ENCODE assay signal across 14 cellular contexts in genomic region chr20:46979603-46980241, GRCh38.
A peak's percentile ranks its signal among the peaks of the same experiment; 100 is the strongest.
DNase-seq lines count a peak whose midpoint lies in the region; ATAC-seq and TF ChIP-seq lines count a peak whose summit lies in the region.
"Had no signal": no experiment of that assay in that cellular context is flagged by ENCODE, and none has a peak within 500 bp of the region (broad histone marks: within the 10 kb centered on the region; RNA-seq: fewer than 3 reads in every experiment).

No MANE protein-coding gene starts in this region.

- H3K9me2 ChIP-seq in OCI-LY7 (ENCODE audit: insufficient read depth, low read length), result no peaks in the 10 kb centered on the region

- H3K4me3 Mint-ChIP-seq in activated T-cell treated with anti-CD3 and anti-CD28 coated beads, Interleukin-2, amount 50 U/mL, for 24 hours, result no peak overlapping the region
- no peak overlapping the region for H3K4me3 Mint-ChIP-seq in stimulated activated effector memory CD8-positive, alpha-beta T cell treated with anti-CD3 and anti-CD28 coated beads, Interleukin-12 subunit alpha, Interleukin-12 subunit beta, amount 100 ng/mL, for 72 hours
- H3K4me3 Mint-ChIP-seq: memory B cell had no signal

- peaks cover 7% of the 10 kb centered on the region for H3K4me1 Mint-ChIP-seq in activated T-cell treated with anti-CD3 and anti-CD28 coated beads, Interleukin-2, amount 50 U/mL, for 24 hours (ENCODE audit: low read depth)
- no peaks in the 10 kb centered on the region for H3K4me1 Mint-ChIP-seq in stimulated activated effector memory CD8-positive, alpha-beta T cell treated with anti-CD3 and anti-CD28 coated beads, Interleukin-12 subunit alpha, Interleukin-12 subunit beta, amount 100 ng/mL, for 72 hours
- H3K4me1 Mint-ChIP-seq: memory B cell had no signal

- peaks cover 21% of the 10 kb centered on the region for H3K4me1 ChIP-seq in OCI-LY7 (ENCODE audit: insufficient read depth, low read length, poor library complexity, severe bottlenecking)

- DNase-seq in activated T-cell treated with anti-CD3 and anti-CD28 coated beads, Interleukin-2, amount 50 U/mL, for 24 hours, result no peak
- DNase-seq in activated T-cell treated with anti-CD3 and anti-CD28 coated beads, Interleukin-2, amount 50 U/mL, for 1 hour, result no peak
- DNase-seq in OCI-LY7 (ENCODE audit: low spot score), result peak; percentile 70
- DNase-seq in epithelial cell of esophagus (ENCODE audit: low read depth), result peak; percentile 32
- DNase-seq in stimulated activated effector memory CD8-positive, alpha-beta T cell treated with anti-CD3 and anti-CD28 coated beads, Interleukin-12 subunit alpha, Interleukin-12 subunit beta, amount 100 ng/mL, for 72 hours (ENCODE audit: low spot score in 2 of 2), result no peak
- DNase-seq in KG1 (lab: John Stamatoyannopoulos, UW), result no peak
- DNase-seq in 8988T, result no peak
- DNase-seq in Ammon's horn (ENCODE audit: low spot score), result no peak
- DNase-seq: amygdala; NCI-H1092; stimulated activated CD8-positive, alpha-beta memory T cell treated with anti-CD3 and anti-CD28 coated beads, Interleukin-4, amount 100 ng/mL, for 48 hours; T1000 had no signal

- H4K20me1 ChIP-seq in OCI-LY7 (ENCODE audit: insufficient read depth, low read length), result no peaks in the 10 kb centered on the region

- peak overlapping the region; percentile 72; the same call in 1 of the 2 replicates for H2AFZ ChIP-seq in OCI-LY7 (ENCODE audit: low read length)

- H3K36me3 Mint-ChIP-seq in activated T-cell treated with anti-CD3 and anti-CD28 coated beads, Interleukin-2, amount 50 U/mL, for 24 hours (ENCODE audit: low read depth), result no peaks in the 10 kb centered on the region
- no peaks in the 10 kb centered on the region for H3K36me3 Mint-ChIP-seq in stimulated activated effector memory CD8-positive, alpha-beta T cell treated with anti-CD3 and anti-CD28 coated beads, Interleukin-12 subunit alpha, Interleukin-12 subunit beta, amount 100 ng/mL, for 72 hours

- peak overlapping the region; percentile 60 for H3K4me2 ChIP-seq in OCI-LY7 (ENCODE audit: low read length)

- CTCF ChIA-PET in OCI-LY7 (lab: Charles Lee; ENCODE audit: unreplicated experiment), result no interaction called here

- TF ChIP-seq CTCF in OCI-LY7 (conservative IDR thresholded peaks at IDR 0.05; ENCODE audit: low read length) (no peak), epithelial cell of esophagus (IDR thresholded peaks at IDR 0.05; ENCODE audit: insufficient read depth, low read depth, low read length, missing control alignments) (no peak)

- peak; percentile 8 for ATAC-seq in stimulated activated effector memory CD8-positive, alpha-beta T cell treated with anti-CD3 and anti-CD28 coated beads, Interleukin-12 subunit alpha, Interleukin-12 subunit beta, amount 100 ng/mL, for 72 hours

- H3K9me3 ChIP-seq in OCI-LY7 (ENCODE audit: low read length), result peaks cover 20% of the 10 kb centered on the region; the same call in 1 of the 2 replicates

- peak overlapping the region; percentile 29 for H3K27ac ChIP-seq in OCI-LY7 (ENCODE audit: low read depth, low read length, poor library complexity, severe bottlenecking)
- H3K27ac ChIP-seq: coronary artery had no signal

- peaks cover 16% of the 10 kb centered on the region for H3K9me3 Mint-ChIP-seq in activated T-cell treated with anti-CD3 and anti-CD28 coated beads, Interleukin-2, amount 50 U/mL, for 24 hours
- peaks cover 4% of the 10 kb centered on the region for H3K9me3 Mint-ChIP-seq in stimulated activated effector memory CD8-positive, alpha-beta T cell treated with anti-CD3 and anti-CD28 coated beads, Interleukin-12 subunit alpha, Interleukin-12 subunit beta, amount 100 ng/mL, for 72 hours

- no peaks in the 10 kb centered on the region for H3K79me2 ChIP-seq in OCI-LY7 (ENCODE audit: insufficient read depth, low read depth, low read length)

- no peaks in the 10 kb centered on the region for H3K36me3 ChIP-seq in OCI-LY7 (ENCODE audit: insufficient read depth, low read length)

- H3K27ac Mint-ChIP-seq in activated T-cell treated with anti-CD3 and anti-CD28 coated beads, Interleukin-2, amount 50 U/mL, for 24 hours, result peak overlapping the region; percentile 54
- H3K27ac Mint-ChIP-seq in stimulated activated effector memory CD8-positive, alpha-beta T cell treated with anti-CD3 and anti-CD28 coated beads, Interleukin-12 subunit alpha, Interleukin-12 subunit beta, amount 100 ng/mL, for 72 hours, result no peak overlapping the region
- H3K27ac Mint-ChIP-seq: memory B cell had no signal

- POLR2A ChIA-PET in OCI-LY7 (lab: Charles Lee), result interaction anchor here (0.7 kb wide), 1 partner anchor 9 kb away, joined by 3 read pairs; no protein-coding TSS in a partner anchor

- intact Hi-C loops in OCI-LY7 (cut with micrococcal nuclease; ENCODE audit: unreplicated experiment), result no loop called here

- H3K27me3 Mint-ChIP-seq in activated T-cell treated with anti-CD3 and anti-CD28 coated beads, Interleukin-2, amount 50 U/mL, for 24 hours, result peaks cover 47% of the 10 kb centered on the region

- H3K4me3 ChIP-seq in OCI-LY7 (ENCODE audit: low read depth, low read length, poor library complexity, severe bottlenecking), result peak overlapping the region; percentile 11
- H3K4me3 ChIP-seq in epithelial cell of esophagus (ENCODE audit: low read length), result no peak overlapping the region
- H3K4me3 ChIP-seq: coronary artery had no signal

- no TSS peak for BruUV-seq in OCI-LY7 (replicated peaks; lab: Mats Ljungman, UMichigan)

Comparison
In these comparisons a context has a peak if more than half of its experiments do, and no peak if none do; other contexts are left out.
1. DNase-seq: peak in OCI-LY7 (single experiment) and epithelial cell of esophagus (single experiment); none in activated T-cell treated with anti-CD3 and anti-CD28 coated beads, Interleukin-2, amount 50 U/mL, for 24 hours (single experiment), activated T-cell treated with anti-CD3 and anti-CD28 coated beads, Interleukin-2, amount 50 U/mL, for 1 hour (single experiment), stimulated activated effector memory CD8-positive, alpha-beta T cell treated with anti-CD3 and anti-CD28 coated beads, Interleukin-12 subunit alpha, Interleukin-12 subunit beta, amount 100 ng/mL, for 72 hours (0 of 2), KG1 (single experiment), 8988T (single experiment) and Ammon's horn (single experiment).